Comparison of ENCODE assay signal across 8 cellular contexts in genomic region chr19:23071087-23071511, GRCh38. TPM values are rescaled to one million over a fixed set of nuclear protein-coding genes. Genes with fewer than 3 reads are reported as not detected.
DNase-seq lines count a peak whose midpoint lies in the region; ATAC-seq, FAIRE-seq and TF ChIP-seq lines count a peak whose summit lies in the region.

No MANE protein-coding gene starts in this region.

- no peak for TF ChIP-seq EP300 in A549 (IDR thresholded peaks at IDR 0.05)

- H3K27me3 ChIP-seq in colonic mucosa (no peaks in the 10 kb centered on the region), lung (ENCODE audit: control insufficient read depth, insufficient read depth) (no peaks in the 10 kb centered on the region), neural progenitor cell (no peaks in the 10 kb centered on the region)

- H3K9me3 ChIP-seq in A549 (peaks cover 61% of the 10 kb centered on the region; the same call in 2 of the 3 replicates), colonic mucosa (no peaks in the 10 kb centered on the region), lung (ENCODE audit: control insufficient read depth in 2 of 2, insufficient read depth in 1 of 2, low read length in 1 of 2) (peaks cover 0 to 26% of the 10 kb centered on the region in 2 donors), neural progenitor cell (ENCODE audit: low read depth) (peaks cover 5% of the 10 kb centered on the region), OCI-LY7 (ENCODE audit: low read length) (peaks cover 7% of the 10 kb centered on the region; the same call in 1 of the 2 replicates)

- H3K9ac ChIP-seq in colonic mucosa (ENCODE audit: low read depth in 2 of 2, low read length in 2 of 2) (no peak overlapping the region), neural progenitor cell (no peak overlapping the region)

- H3K9me3 Mint-ChIP-seq in T-cell: peaks cover 12 to 26% (median 13%) of the 10 kb centered on the region in 3 donors
- peaks cover 78% of the 10 kb centered on the region for H3K9me3 Mint-ChIP-seq in neural progenitor cell

- H3K4me3 ChIP-seq in A549: no peak overlapping the region
- H3K4me3 ChIP-seq in colonic mucosa: no peak overlapping the region
- H3K4me3 ChIP-seq in lung: peak overlapping the region; percentile 11
- H3K4me3 ChIP-seq in neural progenitor cell: no peak overlapping the region
- H3K4me3 ChIP-seq in OCI-LY7 (ENCODE audit: low read depth, low read length, poor library complexity, severe bottlenecking): no peak overlapping the region

- no peak overlapping the region for H3K27ac ChIP-seq in A549
- no peak overlapping the region for H3K27ac ChIP-seq in colonic mucosa
- H3K27ac ChIP-seq in lung (ENCODE audit: low read depth in 1 of 2, low read length in 1 of 2): no peak overlapping the region
- H3K27ac ChIP-seq in neural progenitor cell: no peak overlapping the region
- no peak overlapping the region for H3K27ac ChIP-seq in OCI-LY7 (ENCODE audit: low read depth, low read length, poor library complexity, severe bottlenecking)

- no peaks in the 10 kb centered on the region for H3K36me3 Mint-ChIP-seq in T-cell
- H3K36me3 Mint-ChIP-seq in neural progenitor cell: peaks cover 10% of the 10 kb centered on the region

- POLR2A ChIA-PET in A549 (lab: Yijun Ruan, JAX): interaction anchor here (0.6 kb wide), 1 partner anchor 624 kb away, joined by 3 read pairs; no protein-coding TSS in a partner anchor
- POLR2A ChIA-PET in T-cell (lab: Charles Lee): no interaction called here
- POLR2A ChIA-PET in OCI-LY7 (lab: Charles Lee): interaction anchor here (0.6 kb wide), 1 partner anchor 87 kb away, joined by 3 read pairs; no protein-coding TSS in a partner anchor

- H3K36me3 ChIP-seq in colonic mucosa: no peaks in the 10 kb centered on the region
- H3K36me3 ChIP-seq in lung (ENCODE audit: control insufficient read depth in 2 of 2, insufficient read depth in 2 of 2, low read length in 2 of 2): no peaks in the 10 kb centered on the region
- H3K36me3 ChIP-seq in neural progenitor cell: no peaks in the 10 kb centered on the region
- H3K36me3 ChIP-seq in OCI-LY7 (ENCODE audit: insufficient read depth, low read length): no peaks in the 10 kb centered on the region

- WGBS in A549 (ENCODE audit: missing lambda C conversion rate): 67% methylated on average over 13 of the region's 34 CpGs
- WGBS in lung, 2 donors: 1 to 2% methylated on average over 34 of the region's 34 CpGs

- H3K4me3 Mint-ChIP-seq in T-cell: peak overlapping the region in 1 of 3 donors; percentile 20
- H3K4me3 Mint-ChIP-seq in neural progenitor cell: no peak overlapping the region

- intact Hi-C loops in colonic mucosa (cut with DNase I): no loop called here
- intact Hi-C loops in OCI-LY7 (cut with micrococcal nuclease; ENCODE audit: unreplicated experiment): loop anchor here (10.0 kb wide), 2 partner anchors 174 to 214 kb away; no protein-coding TSS in a partner anchor

- H3K4me1 ChIP-seq in A549 (no peaks in the 10 kb centered on the region), colonic mucosa (no peaks in the 10 kb centered on the region), lung (ENCODE audit: control insufficient read depth in 2 of 2, insufficient read depth in 2 of 2, low read length in 2 of 2) (peaks cover 0 to 11% of the 10 kb centered on the region in 2 donors), neural progenitor cell (no peaks in the 10 kb centered on the region), OCI-LY7 (ENCODE audit: insufficient read depth, low read length, poor library complexity, severe bottlenecking) (peaks cover 4% of the 10 kb centered on the region)

- H4K20me1 ChIP-seq in neural progenitor cell (ENCODE audit: low read depth): no peaks in the 10 kb centered on the region
- no peaks in the 10 kb centered on the region for H4K20me1 ChIP-seq in OCI-LY7 (ENCODE audit: insufficient read depth, low read length)

- peak; percentile 100 for FAIRE-seq in A549 (lab: Jason Lieb, UNC)

- H3K9me2 ChIP-seq in OCI-LY7 (ENCODE audit: insufficient read depth, low read length): no peaks in the 10 kb centered on the region

- TF ChIP-seq RAD21 in A549 (conservative IDR thresholded peaks at IDR 0.05 in 1 of 2, IDR thresholded peaks at IDR 0.05 in 1 of 2): no peak

- no peak for TF ChIP-seq POLR2A in A549 (IDR thresholded peaks at IDR 0.05; ENCODE audit: low read length)

- no TSS peak for BruUV-seq in OCI-LY7 (replicated peaks; lab: Mats Ljungman, UMichigan)

- H3K4me2 ChIP-seq in A549 (no peak overlapping the region), neural progenitor cell (no peak overlapping the region), OCI-LY7 (ENCODE audit: low read length) (no peak overlapping the region)

- H3K79me2 ChIP-seq in neural progenitor cell (ENCODE audit: low read depth) (peaks cover 10% of the 10 kb centered on the region), OCI-LY7 (ENCODE audit: insufficient read depth, low read depth, low read length) (peaks cover 11% of the 10 kb centered on the region)

- ATAC-seq in A549 (no peak), lung (ENCODE audit: insufficient read depth, low FRiP score) (no peak), T-cell (replicated peaks in 1 of 4) (no peak), HG02623 (IDR thresholded peaks at IDR 0.05; ENCODE audit: unreplicated experiment) (no peak)

- H3K27ac Mint-ChIP-seq in T-cell: no peak overlapping the region
- H3K27ac Mint-ChIP-seq in neural progenitor cell: no peak overlapping the region

- H3K27me3 Mint-ChIP-seq in T-cell: peaks cover 38 to 42% of the 10 kb centered on the region in 2 donors
- peaks cover 3% of the 10 kb centered on the region for H3K27me3 Mint-ChIP-seq in neural progenitor cell (ENCODE audit: insufficient read depth, low read depth)

- no peak for DNase-seq in A549 (ENCODE audit: low read depth in 1 of 2, low spot score in 1 of 2)
- DNase-seq in GM13977 (ENCODE audit: low spot score): peak; percentile 63
- DNase-seq in colonic mucosa: peak; percentile 20
- no peak for DNase-seq in lung (ENCODE audit: low spot score)
- no peak for DNase-seq in T-cell
- DNase-seq in neural progenitor cell (ENCODE audit: low spot score): no peak
- DNase-seq in OCI-LY7 (ENCODE audit: low spot score): no peak

- TF ChIP-seq CTCF in A549 (IDR thresholded peaks at IDR 0.05): no peak
- no peak for TF ChIP-seq CTCF in GM13977 (IDR thresholded peaks at IDR 0.05; ENCODE audit: extremely low read depth, insufficient read depth, missing control alignments)
- TF ChIP-seq CTCF in colonic mucosa (IDR thresholded peaks at IDR 0.05): no peak
- TF ChIP-seq CTCF in lung (IDR thresholded peaks at IDR 0.05; ENCODE audit: control extremely low read depth, extremely low read depth): no peak
- TF ChIP-seq CTCF in neural progenitor cell (IDR thresholded peaks at IDR 0.05): no peak
- TF ChIP-seq CTCF in OCI-LY7 (conservative IDR thresholded peaks at IDR 0.05; ENCODE audit: low read length): no peak

- H2AFZ ChIP-seq in neural progenitor cell (replicated peaks): no peak overlapping the region
- no peak overlapping the region for H2AFZ ChIP-seq in OCI-LY7 (ENCODE audit: low read length)

- peaks cover 3% of the 10 kb centered on the region for H3F3A ChIP-seq in neural progenitor cell (ENCODE audit: low read depth)

- H3K4me1 Mint-ChIP-seq in T-cell (peaks cover 0 to 5% (median 0%) of the 10 kb centered on the region in 3 donors), neural progenitor cell (peaks cover 3% of the 10 kb centered on the region)

- in situ Hi-C loops in GM13977 (cut with MboI; ENCODE audit: low pct_unique_long_range_greater_than_20kb, low sequenced_read_pairs, unreplicated experiment): no loop called here

- CTCF ChIA-PET in A549 (lab: Yijun Ruan, JAX) (no interaction called here), T-cell (lab: Charles Lee) (no interaction called here), OCI-LY7 (lab: Charles Lee; ENCODE audit: unreplicated experiment) (no interaction called here)

TF ChIP-seq in A549, 52 proteins besides CTCF, POLR2A, EP300 and RAD21:
- TF ChIP-seq USF2 (IDR thresholded peaks at IDR 0.05) (no peak), PHF8 (IDR thresholded peaks at IDR 0.05; ENCODE audit: borderline replicate concordance, low read depth) (no peak), RARB (CRISPR knock-in tag; IDR thresholded peaks at IDR 0.05) (no peak), NR3C1 (IDR thresholded peaks at IDR 0.05) (no peak), POLR2AphosphoS2 (conservative IDR thresholded peaks at IDR 0.05; ENCODE audit: low read length) (no peak), RFX5 (IDR thresholded peaks at IDR 0.05) (no peak), HOXB13 (CRISPR knock-in tag; IDR thresholded peaks at IDR 0.05; ENCODE audit: low read depth) (no peak)

RNA-seq across cellular contexts. Expression of gene ZNF730, which starts 45.7 kb away (rescaled TPM):
- polyA plus RNA-seq in A549 (2011; rRNA removed) (not detected in 2 replicates), A549 (2017; fragmentation: RNase III; extraction: RNeasy Plus Mini Kit Qiagen cat#74134 plus additional on column Dnase treatment) (not detected in 3 replicates), lung (under 1 TPM; 0.05 to 0.35 TPM)
- polyA plus RNA-seq in A549 (2012; cell fraction: cytosol; rRNA removed): not detected in 2 replicates
- not detected in 2 replicates for polyA plus RNA-seq in A549 (2012; cell fraction: nucleus; rRNA removed)
- not detected in 2 replicates for polyA minus RNA-seq in A549 (2011; rRNA and poly(A)+ RNA removed)
- total RNA-seq in colonic mucosa (1 to 10 TPM in 1 of 2 donors, under 1 TPM in 1; 0.85 to 1.6 TPM), lung (10 to 100 TPM in 1 of 2 donors, under 1 TPM in 1; 0.74 to 11.9 TPM), T-cell (under 1 TPM in 2 of 5 donors, not detected in 3; 0.09 to 0.20 TPM), neural progenitor cell (ENCODE audit: low replicate concordance) (59.2 and 76.3 TPM in 2 replicates), OCI-LY7 (2022) (27.9 and 30.6 TPM in 2 replicates)
- 19.6 and 36.2 TPM in 2 replicates for total RNA-seq in OCI-LY7 (2014; rRNA removed; shearing (Covaris generic))

Comparison
In these comparisons a context has a peak if more than half of its experiments do, and no peak if none do; other contexts are left out.
1. DNase-seq: peak in GM13977 (single experiment) and colonic mucosa (single experiment); none in A549 (0 of 2), lung (single experiment), T-cell (0 of 34), neural progenitor cell (single experiment) and OCI-LY7 (single experiment).
2. POLR2A ChIA-PET loops: an anchor here in A549 (0.6 kb wide) and OCI-LY7 (0.6 kb wide); none called in T-cell.